Comparison of ENCODE assay signal across 1 cellular context in genomic region chr16:57504001-57504400, GRCh38.
TF ChIP-seq lines count a peak whose summit lies in the region.

No MANE protein-coding gene starts in this region.

TF ChIP-seq in SK-N-SH treated with all-trans-retinoic acid at 6 μM for 48 hours, 23 proteins besides CTCF, POLR2A, EP300 and RAD21 (continued from another document):
- no peak for TF ChIP-seq TSHZ2 (CRISPR knock-in tag; IDR thresholded peaks at IDR 0.05)
- no peak for TF ChIP-seq RARB (CRISPR knock-in tag; IDR thresholded peaks at IDR 0.05)
- TF ChIP-seq TCF4 (CRISPR knock-in tag; IDR thresholded peaks at IDR 0.05; ENCODE audit: borderline replicate concordance): no peak
- TF ChIP-seq ARNTL (CRISPR knock-in tag; IDR thresholded peaks at IDR 0.05; ENCODE audit: borderline replicate concordance, low read depth): no peak
